Comparison of ENCODE assay signal across 1 cellular context in genomic region chr10:124384142-124384541, GRCh38.
TF ChIP-seq lines count a peak whose summit lies in the region.

No MANE protein-coding gene starts in this region.

TF ChIP-seq in HCT116, 20 proteins besides CTCF, POLR2A, EP300 and RAD21 (continued from another document):
- TF ChIP-seq ZBTB33 (IDR thresholded peaks at IDR 0.05; ENCODE audit: extremely low read depth, insufficient replicate concordance, low read length) (no peak), EZH2phosphoT487 (IDR thresholded peaks at IDR 0.05; ENCODE audit: borderline replicate concordance) (no peak), CBX3 (IDR thresholded peaks at IDR 0.05; ENCODE audit: low read depth) (no peak), SIN3A (IDR thresholded peaks at IDR 0.05; ENCODE audit: low read depth) (no peak), ZNF274 (IDR thresholded peaks at IDR 0.05; ENCODE audit: low read depth, low read length) (no peak)
TF ChIP-seq in HCT116: peak in this region for 0.
